Comparison of ENCODE assay signal across 14 cellular contexts in genomic region chr12:119207161-119207560, GRCh38. TPM values are rescaled to one million over a fixed set of nuclear protein-coding genes. Genes with fewer than 3 reads are reported as not detected.
DNase-seq lines count a peak whose midpoint lies in the region; ATAC-seq and TF ChIP-seq lines count a peak whose summit lies in the region.
"Had no signal": no experiment of that assay in that cellular context is flagged by ENCODE, and none has a peak within 500 bp of the region (broad histone marks: within the 10 kb centered on the region; RNA-seq: fewer than 3 reads in every experiment).

No MANE protein-coding gene starts in this region.

- H3K4me3 ChIP-seq in breast epithelium (no peak overlapping the region), mammary epithelial cell (replicated peaks in 1 of 3; ENCODE audit: insufficient read depth in 1 of 3, low read depth in 2 of 3, low read length in 3 of 3) (no peak overlapping the region), left lung (no peak overlapping the region), transverse colon (no peak overlapping the region)
- H3K4me3 ChIP-seq: GM23248, SJSA1 had no signal

- H3K4me2 ChIP-seq in mammary epithelial cell (ENCODE audit: insufficient read depth, low read depth, low read length) = no peak overlapping the region

- ATAC-seq in left lung = peak; percentile 23
- ATAC-seq in GM19455 (IDR thresholded peaks at IDR 0.05; ENCODE audit: unreplicated experiment) = no peak

- dilution Hi-C loops in mammary epithelial cell (cut with HindIII; ENCODE audit: low sequenced_read_pairs) = no loop called here

- no peaks in the 10 kb centered on the region for H3K9me3 Mint-ChIP-seq in chondrocyte (ENCODE audit: low read depth)

- H2AFZ ChIP-seq in mammary epithelial cell (ENCODE audit: low read depth, low read length) = no peak overlapping the region
- H2AFZ ChIP-seq: GM23248 had no signal

- DNase-seq in breast epithelium (ENCODE audit: low spot score in 2 of 2) (no peak), mammary epithelial cell (no peak), NCI-H2171 treated with DMSO at 0.1 percent for 48 hours (lab: John Stamatoyannopoulos, UW) (peak; percentile 60), left lung (no peak), transverse colon (no peak), medulla oblongata (ENCODE audit: extremely low spot score) (no peak), chondrocyte (ENCODE audit: low spot score) (no peak)
- DNase-seq: C1 segment of cervical spinal cord, DMS 273 treated with DMSO at 0.1 percent for 48 hours, GM23248, KBM-7, NCI-H82 had no signal

- no peak overlapping the region for H3K27ac Mint-ChIP-seq in chondrocyte (ENCODE audit: unreplicated experiment)

- H3K9ac ChIP-seq in mammary epithelial cell (ENCODE audit: insufficient read depth, low read length) = no peak overlapping the region
- H3K9ac ChIP-seq: GM23248 had no signal

- H3K27me3 ChIP-seq in breast epithelium (no peaks in the 10 kb centered on the region), mammary epithelial cell (ENCODE audit: insufficient read depth, low read length) (no peaks in the 10 kb centered on the region), left lung (no peaks in the 10 kb centered on the region), transverse colon (no peaks in the 10 kb centered on the region)
- H3K27me3 ChIP-seq: SJSA1 had no signal

- H3K4me1 ChIP-seq in breast epithelium (no peaks in the 10 kb centered on the region), mammary epithelial cell (ENCODE audit: insufficient read depth, low read length) (no peaks in the 10 kb centered on the region), left lung (peaks cover 0 to 7% of the 10 kb centered on the region in 2 donors), transverse colon (peaks cover 0 to 11% (median 6%) of the 10 kb centered on the region in 4 donors)
- H3K4me1 ChIP-seq: SJSA1 had no signal

- no peaks in the 10 kb centered on the region for H3K79me2 ChIP-seq in mammary epithelial cell (ENCODE audit: insufficient read depth, low read length)

- H3K9me3 ChIP-seq in breast epithelium (no peaks in the 10 kb centered on the region), mammary epithelial cell (replicated peaks; ENCODE audit: insufficient read depth, low read length) (peaks cover 30% of the 10 kb centered on the region), left lung (no peaks in the 10 kb centered on the region), transverse colon (no peaks in the 10 kb centered on the region)
- H3K9me3 ChIP-seq: SJSA1 had no signal

- H3K36me3 Mint-ChIP-seq in chondrocyte (ENCODE audit: low read depth) = no peaks in the 10 kb centered on the region

- CTCF ChIA-PET in mammary epithelial cell (lab: Charles Lee; ENCODE audit: low non-redundant PET) = no interaction called here

- in situ Hi-C loops in mammary epithelial cell (cut with MboI; ENCODE audit: low sequenced_read_pairs in 2 of 2) (no loop called here), transverse colon (cut with MboI; ENCODE audit: low pct_ligation_motif_present in 1 of 4, low pct_unique_long_range_greater_than_20kb in 1 of 4, low sequenced_read_pairs in 3 of 4) (no loop called here)

- H3K27ac ChIP-seq in breast epithelium (peak overlapping the region; percentile 10 to 58), mammary epithelial cell (ENCODE audit: insufficient read depth, low read depth, low read length) (no peak overlapping the region), left lung (peak overlapping the region in 1 of 2 donors; percentile 10), transverse colon (peak overlapping the region; percentile 37 to 81 (median 64))
- H3K27ac ChIP-seq: GM23248, SJSA1 had no signal

- WGBS in mammary epithelial cell (ENCODE audit: low coverage, missing lambda C conversion rate) = 52% methylated on average over 2 of the region's 2 CpGs
- 87% methylated on average over 2 of the region's 2 CpGs; no CpG with 5 or more reads in 1 of the 2 donors for WGBS in transverse colon (ENCODE audit: low coverage in 1 of 2), 2 donors

- H3K27me3 Mint-ChIP-seq in chondrocyte (ENCODE audit: low read depth) = peaks cover 9% of the 10 kb centered on the region

- H3K4me1 Mint-ChIP-seq in chondrocyte (ENCODE audit: low read depth) = no peaks in the 10 kb centered on the region

- intact Hi-C loops in breast epithelium (cut with DNase I; ENCODE audit: low total_unique reads) = no loop called here
- intact Hi-C loops in mammary epithelial cell (cut with micrococcal nuclease) = no loop called here
- intact Hi-C loops in left lung (cut with DNase I) = no loop called here
- intact Hi-C loops in transverse colon (cut with DNase I; ENCODE audit: low total_unique reads) = loop anchor here (10.0 kb wide), 1 partner anchor 118 kb away; no protein-coding TSS in a partner anchor

- no peaks in the 10 kb centered on the region for H4K20me1 ChIP-seq in mammary epithelial cell (ENCODE audit: insufficient read depth, low read length)

- TF ChIP-seq EP300 in transverse colon (IDR thresholded peaks at IDR 0.05; ENCODE audit: low read depth) = no peak

- TF ChIP-seq POLR2A in breast epithelium (IDR thresholded peaks at IDR 0.05) (no peak), transverse colon (IDR thresholded peaks at IDR 0.05) (no peak)

- H3K36me3 ChIP-seq in breast epithelium = no peaks in the 10 kb centered on the region
- H3K36me3 ChIP-seq in mammary epithelial cell (ENCODE audit: insufficient read depth, low read length) = no peaks in the 10 kb centered on the region
- H3K36me3 ChIP-seq in left lung = no peaks in the 10 kb centered on the region
- no peaks in the 10 kb centered on the region for H3K36me3 ChIP-seq in transverse colon
- H3K36me3 ChIP-seq: SJSA1 had no signal

- no peak overlapping the region for H3K4me3 Mint-ChIP-seq in chondrocyte (ENCODE audit: unreplicated experiment)

- no peak for TF ChIP-seq CTCF in breast epithelium (IDR thresholded peaks at IDR 0.05)
- TF ChIP-seq CTCF in mammary epithelial cell (conservative IDR thresholded peaks at IDR 0.05 in 1 of 2, IDR thresholded peaks at IDR 0.05 in 1 of 2; ENCODE audit: extremely low read depth in 1 of 2, insufficient read depth in 1 of 2, low read depth in 1 of 2, low read length in 2 of 2) = no peak
- no peak for TF ChIP-seq CTCF in left lung (IDR thresholded peaks at IDR 0.05)
- TF ChIP-seq CTCF in transverse colon (IDR thresholded peaks at IDR 0.05) = no peak
- TF ChIP-seq CTCF in chondrocyte (IDR thresholded peaks at IDR 0.05) = no peak

- no TSS peak for BruUV-seq in mammary epithelial cell (replicated peaks; lab: Mats Ljungman, UMichigan)

RNA-seq across cellular contexts. Expression of gene HSPB8, which starts 28.4 kb away (rescaled TPM):
- total RNA-seq in breast epithelium = 10 to 100 TPM; 19.3 to 44.5 (median 32.8) TPM
- total RNA-seq in mammary epithelial cell = 1 to 10 TPM in 1 of 2 donors, not detected in 1; 4.5 TPM
- polyA plus RNA-seq in mammary epithelial cell = not detected
- not detected for polyA minus RNA-seq in mammary epithelial cell
- 10 to 100 TPM; 64.1 to 68.6 TPM for total RNA-seq in left lung
- total RNA-seq in transverse colon = 10 to 100 TPM; 42.7 to 59.8 (median 51.9) TPM
- total RNA-seq in chondrocyte = 14.2 to 31.3 TPM (median 29.4 TPM) in 3 replicates
